Comparison of ENCODE assay signal across 9 cellular contexts in the genomic region with DNA sequence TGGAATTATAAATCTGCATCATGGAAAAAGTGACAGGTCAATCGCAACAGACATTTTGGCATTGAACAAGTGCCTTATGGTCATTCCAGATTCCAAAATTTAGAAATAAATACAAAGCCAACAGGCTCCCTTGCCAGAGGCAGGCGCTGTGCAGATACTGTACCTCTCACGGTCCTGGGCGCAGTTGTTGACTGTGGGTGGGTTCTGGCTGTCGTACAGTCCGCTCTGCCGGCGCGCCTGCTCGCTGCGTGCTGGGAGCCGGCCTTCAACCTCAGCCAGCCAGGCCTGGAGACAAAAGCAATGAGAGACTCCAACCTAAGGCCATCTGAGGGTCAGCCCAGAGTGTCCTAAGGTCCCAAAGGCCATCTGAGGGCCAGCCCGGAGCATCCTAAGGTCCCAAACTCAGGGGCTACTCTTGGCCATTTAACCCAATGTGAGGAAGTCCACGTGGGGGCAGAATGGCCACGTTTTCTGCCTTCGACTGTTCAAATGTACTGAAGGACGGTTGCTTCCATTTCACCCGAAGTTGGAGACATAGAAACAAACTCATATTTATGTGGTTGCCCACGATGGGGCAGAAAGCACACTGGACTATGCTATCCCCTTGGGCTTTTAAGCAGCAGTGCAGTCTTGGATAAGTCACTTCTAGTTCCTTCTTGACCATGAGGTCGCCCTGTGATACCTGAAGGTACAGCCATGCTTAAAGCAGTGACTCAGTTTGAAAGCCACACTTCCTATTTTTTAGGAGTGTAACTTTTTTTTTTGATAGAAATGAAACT.
DNase-seq lines count a peak whose midpoint lies in the region; ATAC-seq and TF ChIP-seq lines count a peak whose summit lies in the region.
"Had no signal": no experiment of that assay in that cellular context is flagged by ENCODE, and none has a peak within 500 bp of the region (broad histone marks: within the 10 kb centered on the region; RNA-seq: fewer than 3 reads in every experiment).

No MANE protein-coding gene starts in this region.

- no peak for TF ChIP-seq CTCF in osteoblast (IDR thresholded peaks at IDR 0.05; ENCODE audit: extremely low read depth, low read depth, low read length)

- H3K4me3 Mint-ChIP-seq in CD4-positive, alpha-beta memory T cell: no peak overlapping the region
- no peak overlapping the region for H3K4me3 Mint-ChIP-seq in activated naive CD8-positive, alpha-beta T cell

- no peaks in the 10 kb centered on the region for H4K20me1 ChIP-seq in osteoblast (ENCODE audit: insufficient read depth, low read length)

- H3K27me3 Mint-ChIP-seq in CD4-positive, alpha-beta memory T cell: no peaks in the 10 kb centered on the region
- no peaks in the 10 kb centered on the region for H3K27me3 Mint-ChIP-seq in activated naive CD8-positive, alpha-beta T cell

- peaks cover 18% of the 10 kb centered on the region for H3K4me1 ChIP-seq in CD4-positive, alpha-beta memory T cell (ENCODE audit: insufficient read depth, low read length)
- no peaks in the 10 kb centered on the region for H3K4me1 ChIP-seq in osteoblast (ENCODE audit: insufficient read depth, low read length)

- no peak overlapping the region for H2AFZ ChIP-seq in osteoblast (ENCODE audit: low read length)

- ATAC-seq in GM19043 (IDR thresholded peaks at IDR 0.05; ENCODE audit: low read depth, unreplicated experiment) (peak; percentile 87), HG03064 (IDR thresholded peaks at IDR 0.05; ENCODE audit: low read depth, unreplicated experiment) (peak; percentile 81)
- ATAC-seq: left cardiac atrium had no signal

- POLR2A ChIA-PET in CD4-positive, alpha-beta memory T cell (lab: Charles Lee; ENCODE audit: partially characterized antibody): no interaction called here

- no peaks in the 10 kb centered on the region for H3K27me3 ChIP-seq in CD4-positive, alpha-beta memory T cell (ENCODE audit: insufficient read depth, low read length)
- H3K27me3 ChIP-seq in osteoblast (ENCODE audit: insufficient read depth, low read length): no peaks in the 10 kb centered on the region

- H3K4me2 ChIP-seq in osteoblast (ENCODE audit: insufficient read depth, low read length): no peak overlapping the region

- no peak overlapping the region for H3K27ac ChIP-seq in CD4-positive, alpha-beta memory T cell (ENCODE audit: low read depth, low read length)
- no peak overlapping the region for H3K27ac ChIP-seq in osteoblast (ENCODE audit: low read depth, low read length)

- peaks cover 66 to 87% of the 10 kb centered on the region in 2 donors for H3K36me3 Mint-ChIP-seq in CD4-positive, alpha-beta memory T cell
- H3K36me3 Mint-ChIP-seq in activated naive CD8-positive, alpha-beta T cell: peaks cover 18% of the 10 kb centered on the region

- no peaks in the 10 kb centered on the region for H3K79me2 ChIP-seq in osteoblast (ENCODE audit: insufficient read depth, low read length)

- peaks cover 0 to 1% (median 0%) of the 10 kb centered on the region in 8 donors for H3K9me3 Mint-ChIP-seq in CD4-positive, alpha-beta memory T cell
- H3K9me3 Mint-ChIP-seq in activated naive CD8-positive, alpha-beta T cell (ENCODE audit: low read depth): no peaks in the 10 kb centered on the region

- H3K9me3 ChIP-seq in CD4-positive, alpha-beta memory T cell (ENCODE audit: control insufficient read depth in 1 of 2, low read length in 2 of 2): no peaks in the 10 kb centered on the region
- no peaks in the 10 kb centered on the region for H3K9me3 ChIP-seq in osteoblast (ENCODE audit: low read depth, low read length)

- DNase-seq in CD4-positive, alpha-beta memory T cell: no peak
- no peak for DNase-seq in NCI-H774 (lab: John Stamatoyannopoulos, UW)
- DNase-seq in NCI-H345 treated with DMSO at 0.1 percent for 48 hours (lab: John Stamatoyannopoulos, UW; ENCODE audit: unreplicated experiment): no peak
- no peak for DNase-seq in osteoblast (ENCODE audit: insufficient read length, low spot score, missing footprints)
- DNase-seq in dedifferentiated amniotic fluid mesenchymal stem cell (ENCODE audit: extremely low spot score): no peak
- DNase-seq: left cardiac atrium had no signal

- intact Hi-C loops in CD4-positive, alpha-beta memory T cell (cut with micrococcal nuclease): no loop called here

- no peak overlapping the region for H3K4me3 ChIP-seq in CD4-positive, alpha-beta memory T cell (ENCODE audit: low read length in 2 of 2)
- H3K4me3 ChIP-seq in osteoblast (ENCODE audit: insufficient read depth, low read length): no peak overlapping the region

- peaks cover 48% of the 10 kb centered on the region for H3K36me3 ChIP-seq in CD4-positive, alpha-beta memory T cell (ENCODE audit: insufficient read depth, low read length)
- peaks cover 23% of the 10 kb centered on the region for H3K36me3 ChIP-seq in osteoblast (ENCODE audit: insufficient read depth, low read length)

- CTCF ChIA-PET in CD4-positive, alpha-beta memory T cell (lab: Charles Lee; ENCODE audit: partially characterized antibody): no interaction called here

- peaks cover 22 to 54% (median 38%) of the 10 kb centered on the region in 4 donors for H3K4me1 Mint-ChIP-seq in CD4-positive, alpha-beta memory T cell
- peaks cover 40% of the 10 kb centered on the region for H3K4me1 Mint-ChIP-seq in activated naive CD8-positive, alpha-beta T cell (ENCODE audit: low read depth)

- peak overlapping the region in 6 of 7 donors; percentile 61 to 84 (median 76) for H3K27ac Mint-ChIP-seq in CD4-positive, alpha-beta memory T cell
- peak overlapping the region; percentile 75 for H3K27ac Mint-ChIP-seq in activated naive CD8-positive, alpha-beta T cell
